8 cellular contexts compared by ENCODE assay signal in genomic region chr12:6089041-6089823, GRCh38. TPM values are rescaled to one million over a fixed set of nuclear protein-coding genes. Genes with fewer than 3 reads are reported as not detected.
DNase-seq lines count a peak whose midpoint lies in the region; ATAC-seq and TF ChIP-seq lines count a peak whose summit lies in the region.

No MANE protein-coding gene starts in this region.

- CTCF ChIA-PET in MCF 10A (lab: Yijun Ruan, JAX), result interaction anchor here (0.6 to 1.1 kb wide), 8 partner anchors 9 to 196 kb away, joined by 3 to 4 read pairs (median 3); no protein-coding TSS in a partner anchor

- peak; percentile 35 for DNase-seq in EL
- peak; percentile 97 for DNase-seq in NCI-H187 treated with DMSO at 0.1 percent for 48 hours (lab: John Stamatoyannopoulos, UW)
- peak; percentile 69 for DNase-seq in MCF 10A (ENCODE audit: unreplicated experiment)
- peak; percentile 13 for DNase-seq in nephron progenitor cell
- DNase-seq in stomach, result no peak
- DNase-seq in AML-193 (lab: John Stamatoyannopoulos, UW), result no peak
- no peak for DNase-seq in middle frontal gyrus (ENCODE audit: extremely low spot score, low spot score)

- no peak for TF ChIP-seq CTCF in MCF 10A (IDR thresholded peaks at IDR 0.05; ENCODE audit: unreplicated experiment)
- no peak for TF ChIP-seq CTCF in nephron progenitor cell (IDR thresholded peaks at IDR 0.05)
- no peak for TF ChIP-seq CTCF in stomach (IDR thresholded peaks at IDR 0.05)

- H3K36me3 ChIP-seq in stomach, result no peaks in the 10 kb centered on the region

- H3K4me3 Mint-ChIP-seq in MCF 10A (ENCODE audit: unreplicated experiment) (no peak overlapping the region), nephron progenitor cell (peak overlapping the region; percentile 20)

- H3K4me3 ChIP-seq in stomach, result no peak overlapping the region

- H3K9me3 Mint-ChIP-seq in MCF 10A (ENCODE audit: unreplicated experiment), result no peaks in the 10 kb centered on the region
- H3K9me3 Mint-ChIP-seq in nephron progenitor cell, result peaks cover 12% of the 10 kb centered on the region

- H3K9me3 ChIP-seq in stomach, result no peaks in the 10 kb centered on the region

- WGBS in stomach, 5 donors, result 29 to 43% (median 31%) methylated on average over 15 of the region's 15 CpGs

- no peaks in the 10 kb centered on the region for H3K27me3 ChIP-seq in stomach

- no peaks in the 10 kb centered on the region for H3K27me3 Mint-ChIP-seq in MCF 10A (ENCODE audit: insufficient read depth, unreplicated experiment)
- peaks cover 8% of the 10 kb centered on the region for H3K27me3 Mint-ChIP-seq in nephron progenitor cell (ENCODE audit: low read depth, poor library complexity)

- H3K27ac ChIP-seq in stomach, result no peak overlapping the region

- no peaks in the 10 kb centered on the region for H3K36me3 Mint-ChIP-seq in MCF 10A (ENCODE audit: insufficient read depth, unreplicated experiment)
- H3K36me3 Mint-ChIP-seq in nephron progenitor cell (ENCODE audit: low read depth), result no peaks in the 10 kb centered on the region

- TF ChIP-seq EP300 in stomach (IDR thresholded peaks at IDR 0.05), result no peak

- no peak overlapping the region for H3K27ac Mint-ChIP-seq in MCF 10A (ENCODE audit: low read depth, unreplicated experiment)
- H3K27ac Mint-ChIP-seq in nephron progenitor cell, result peak overlapping the region; percentile 59

- H3K4me1 Mint-ChIP-seq in MCF 10A (ENCODE audit: insufficient read depth, unreplicated experiment), result peaks cover 36% of the 10 kb centered on the region
- peaks cover 70% of the 10 kb centered on the region for H3K4me1 Mint-ChIP-seq in nephron progenitor cell

- POLR2A ChIA-PET in MCF 10A (lab: Yijun Ruan, JAX), result interaction anchor here (0.7 kb wide), 1 partner anchor 18 kb away, joined by 4 read pairs; no protein-coding TSS in a partner anchor

- no TSS peak for BruUV-seq in MCF 10A (replicated peaks; lab: Mats Ljungman, UMichigan)

- intact Hi-C loops in MCF 10A (cut with micrococcal nuclease), result no loop called here
- intact Hi-C loops in stomach (cut with DNase I; ENCODE audit: low total_unique reads), result no loop called here

- peaks cover 14 to 50% (median 30%) of the 10 kb centered on the region in 4 donors for H3K4me1 ChIP-seq in stomach

- no peak for TF ChIP-seq POLR2A in stomach (IDR thresholded peaks at IDR 0.05)

- ATAC-seq in HG03378 (IDR thresholded peaks at IDR 0.05; ENCODE audit: unreplicated experiment), result no peak

RNA-seq across cellular contexts. Expression of gene VWF, which starts 35.2 kb away (rescaled TPM):
- total RNA-seq in MCF 10A (2022), result not detected in 2 replicates
- total RNA-seq in stomach, result 100 to 1,000 TPM in 1 of 5 donors, 10 to 100 TPM in 4; 49.0 to 103 (median 69.6) TPM
- 10 to 100 TPM in 1 of 3 donors, 1 to 10 TPM in 2; 3.1 to 22.7 (median 3.2) TPM for polyA plus RNA-seq in stomach

Comparison
In these comparisons a context has a peak if more than half of its experiments do, and no peak if none do; other contexts are left out.
1. DNase-seq: peak in EL (single experiment), NCI-H187 treated with DMSO at 0.1 percent for 48 hours (single experiment), MCF 10A (single experiment) and nephron progenitor cell (single experiment); none in stomach (single experiment), AML-193 (0 of 2) and middle frontal gyrus (single experiment).
2. RNA of gene VWF, which starts 35.2 kb away (total RNA-seq): 49.0 to 103 TPM in stomach; not detected in MCF 10A; every median in the first group is over 10 times any median in the second.